Comparison of ENCODE assay signal across 13 cellular contexts in the genomic region with DNA sequence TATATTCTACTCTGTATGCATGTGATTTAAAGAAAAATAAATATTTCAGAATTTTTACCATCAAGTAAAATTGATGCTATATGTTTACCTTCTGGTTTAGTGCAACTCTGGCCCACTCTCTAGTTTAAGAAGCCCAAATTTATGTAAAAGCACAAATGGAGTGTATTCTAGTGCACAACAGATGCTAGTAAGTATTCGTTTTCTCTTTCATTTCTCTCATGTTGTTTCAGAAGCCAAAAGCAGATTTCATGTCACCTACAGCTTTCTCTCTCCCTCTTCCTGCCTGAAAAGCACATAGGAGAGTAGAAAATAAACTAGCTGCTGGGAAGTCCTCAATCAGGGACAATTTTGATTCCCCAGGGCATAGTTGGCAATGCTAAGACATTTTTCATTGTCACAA.
A peak's percentile ranks its signal among the peaks of the same experiment; 100 is the strongest.
DNase-seq lines count a peak whose midpoint lies in the region; ATAC-seq, FAIRE-seq and TF ChIP-seq lines count a peak whose summit lies in the region.
"Had no signal": no experiment of that assay in that cellular context is flagged by ENCODE, and none has a peak within 500 bp of the region (broad histone marks: within the 10 kb centered on the region; RNA-seq: fewer than 3 reads in every experiment).

No MANE protein-coding gene starts in this region.

- H3K4me1 Mint-ChIP-seq in HFFc6 (ENCODE audit: low read depth) = no peaks in the 10 kb centered on the region
- H3K4me1 Mint-ChIP-seq: activated naive CD8-positive, alpha-beta T cell treated with anti-CD3 and anti-CD28 coated beads for 36 hours had no signal

- 0% methylated on average over 1 of the region's 1 CpG for WGBS in GM12878 (ENCODE audit: insufficient coverage, insufficient replicate concordance, low lambda C conversion rate, missing lambda C conversion rate)

- POLR2A ChIA-PET in GM12878 (lab: Charles Lee) = no interaction called here

- H3K9me3 ChIP-seq in GM12878 (replicated peaks; ENCODE audit: control insufficient read depth, insufficient read depth, low read length) = no peaks in the 10 kb centered on the region
- H3K9me3 ChIP-seq: sigmoid colon had no signal

- no peak overlapping the region for H3K9ac ChIP-seq in GM12878 (ENCODE audit: control insufficient read depth, insufficient read depth, low read length)

- no peak overlapping the region for H3K4me3 Mint-ChIP-seq in HFFc6
- H3K4me3 Mint-ChIP-seq: activated naive CD8-positive, alpha-beta T cell treated with anti-CD3 and anti-CD28 coated beads for 36 hours had no signal

- H3K27ac ChIP-seq in GM12878 (ENCODE audit: control insufficient read depth, insufficient read depth) = peak overlapping the region; percentile 48
- H3K27ac ChIP-seq: C4-2B, sigmoid colon had no signal

- TF ChIP-seq CTCF in GM12878 (IDR thresholded peaks at IDR 0.05 in 2 of 3, conservative IDR thresholded peaks at IDR 0.05 in 1 of 3; ENCODE audit: control insufficient read depth in 2 of 3, extremely low read depth in 1 of 3, insufficient read depth in 1 of 3, low read depth in 3 of 3, low read length in 3 of 3) = no peak
- no peak for TF ChIP-seq CTCF in HFFc6 (IDR thresholded peaks at IDR 0.05)

- no peaks in the 10 kb centered on the region for H3K36me3 ChIP-seq in GM12878 (ENCODE audit: control insufficient read depth in 2 of 2, insufficient read depth in 2 of 2, low read length in 1 of 2)
- H3K36me3 ChIP-seq: sigmoid colon had no signal

- RAD21 ChIA-PET in GM12878 (lab: Charles Lee; ENCODE audit: unreplicated experiment) = no interaction called here

- no peak overlapping the region for H3K4me3 ChIP-seq in GM12878
- H3K4me3 ChIP-seq: sigmoid colon had no signal

- TF ChIP-seq POLR2A in GM12878 (IDR thresholded peaks at IDR 0.05; ENCODE audit: low read depth, low read length) = no peak

- intact Hi-C loops in GM12878 (cut with micrococcal nuclease; ENCODE audit: unreplicated experiment) (loop anchor here (10.0 kb wide), 1 partner anchor 349 kb away; no protein-coding TSS in a partner anchor), left ventricle myocardium superior (cut with micrococcal nuclease) (no loop called here)

- peak overlapping the region; percentile 54; the same call in 1 of the 2 replicates for H3K4me2 ChIP-seq in GM12878 (ENCODE audit: control insufficient read depth, insufficient read depth)

- H3K4me1 ChIP-seq in GM12878 (ENCODE audit: control insufficient read depth, insufficient read depth, low read length) = peaks cover 33% of the 10 kb centered on the region

- DNase-seq in GM12878 (ENCODE audit: low read depth, low spot score) (no peak), NCI-H1092 treated with DMSO at 0.1 percent for 48 hours (lab: John Stamatoyannopoulos, UW) (no peak), left ventricle myocardium superior (no peak), DMS114 treated with DMSO at 0.1 percent for 48 hours (lab: John Stamatoyannopoulos, UW; ENCODE audit: unreplicated experiment) (no peak), HFFc6 (no peak)
- DNase-seq: activated naive CD8-positive, alpha-beta T cell treated with anti-CD3 and anti-CD28 coated beads for 36 hours; NCI-H1048; sigmoid colon had no signal

- no peaks in the 10 kb centered on the region for H3K79me2 ChIP-seq in GM12878 (ENCODE audit: control insufficient read depth, insufficient read depth, low read length)

- no peak for TF ChIP-seq RAD21 in GM12878 (IDR thresholded peaks at IDR 0.05; ENCODE audit: insufficient read depth, low read depth, low read length)

- no peaks in the 10 kb centered on the region for H3K36me3 Mint-ChIP-seq in HFFc6 (ENCODE audit: low read depth)
- H3K36me3 Mint-ChIP-seq: activated naive CD8-positive, alpha-beta T cell treated with anti-CD3 and anti-CD28 coated beads for 36 hours had no signal

- no peaks in the 10 kb centered on the region for H4K20me1 ChIP-seq in GM12878 (ENCODE audit: control insufficient read depth, insufficient read depth)

- H3K27me3 Mint-ChIP-seq in HFFc6 (ENCODE audit: insufficient read depth) = no peaks in the 10 kb centered on the region; the same call in 1 of the 2 replicates

- peak; percentile 35 for FAIRE-seq in GM12878 (lab: Jason Lieb, UNC)
- FAIRE-seq: colon had no signal

- in situ Hi-C loops in GM12878 (cut with MboI) = no loop called here

- no peak overlapping the region for H2AFZ ChIP-seq in GM12878 (ENCODE audit: control insufficient read depth, low read depth, low read length)

- no peak for TF ChIP-seq EP300 in GM12878 (IDR thresholded peaks at IDR 0.05; ENCODE audit: borderline replicate concordance in 1 of 2, control insufficient read depth in 1 of 2, low read depth in 2 of 2, low read length in 2 of 2)

- CTCF ChIA-PET in GM12878 (lab: Yijun Ruan, JAX) = interaction anchor here (1.0 kb wide), 1 partner anchor 844 kb away, joined by 3 read pairs; no protein-coding TSS in a partner anchor

- H3K27me3 ChIP-seq in GM12878 (replicated peaks in 1 of 2; ENCODE audit: control insufficient read depth in 2 of 2, insufficient read depth in 2 of 2, low read length in 1 of 2) = no peaks in the 10 kb centered on the region
- H3K27me3 ChIP-seq: sigmoid colon had no signal

- H3K27ac Mint-ChIP-seq in HFFc6 = no peak overlapping the region
- H3K27ac Mint-ChIP-seq: activated naive CD8-positive, alpha-beta T cell treated with anti-CD3 and anti-CD28 coated beads for 36 hours had no signal

- peak; percentile 46 for ATAC-seq in GM19023 (IDR thresholded peaks at IDR 0.05; ENCODE audit: unreplicated experiment)
- ATAC-seq in GM21576 (IDR thresholded peaks at IDR 0.05; ENCODE audit: unreplicated experiment) = peak; percentile 76
- ATAC-seq in HG03064 (IDR thresholded peaks at IDR 0.05; ENCODE audit: low read depth, unreplicated experiment) = peak; percentile 59
- peak; percentile 50 for ATAC-seq in GM12878
- no peak for ATAC-seq in left ventricle myocardium superior

- BruUV-seq in GM12878 (replicated peaks; lab: Mats Ljungman, UMichigan) = no TSS peak

- peaks cover 48% of the 10 kb centered on the region for H3K9me3 Mint-ChIP-seq in HFFc6
- H3K9me3 Mint-ChIP-seq: activated naive CD8-positive, alpha-beta T cell treated with anti-CD3 and anti-CD28 coated beads for 36 hours had no signal

- SMC1A ChIA-PET in GM12878 (lab: Charles Lee; ENCODE audit: uncharacterized antibody, unreplicated experiment) = interaction anchor here (0.8 to 1.1 kb wide), 2 partner anchors 139 to 683 kb away, joined by 3 to 4 read pairs; no protein-coding TSS in a partner anchor

TF ChIP-seq in GM12878, 131 proteins besides CTCF, POLR2A, EP300 and RAD21 (continues in another document):
- no peak for TF ChIP-seq IKZF1 (conservative IDR thresholded peaks at IDR 0.05)
- no peak for TF ChIP-seq NR2C2 (IDR thresholded peaks at IDR 0.05; ENCODE audit: borderline replicate concordance, control insufficient read depth, insufficient read length, low read depth)
- no peak for TF ChIP-seq SUPT20H (IDR thresholded peaks at IDR 0.05; ENCODE audit: borderline replicate concordance, control insufficient read depth, low read depth, low read length)
- TF ChIP-seq RCOR1 (conservative IDR thresholded peaks at IDR 0.05; ENCODE audit: low read depth, low read length) = no peak
- TF ChIP-seq EZH2 (IDR thresholded peaks at IDR 0.05; ENCODE audit: borderline replicate concordance, control insufficient read depth, low read depth, low read length) = no peak
- TF ChIP-seq, protein P1, sequence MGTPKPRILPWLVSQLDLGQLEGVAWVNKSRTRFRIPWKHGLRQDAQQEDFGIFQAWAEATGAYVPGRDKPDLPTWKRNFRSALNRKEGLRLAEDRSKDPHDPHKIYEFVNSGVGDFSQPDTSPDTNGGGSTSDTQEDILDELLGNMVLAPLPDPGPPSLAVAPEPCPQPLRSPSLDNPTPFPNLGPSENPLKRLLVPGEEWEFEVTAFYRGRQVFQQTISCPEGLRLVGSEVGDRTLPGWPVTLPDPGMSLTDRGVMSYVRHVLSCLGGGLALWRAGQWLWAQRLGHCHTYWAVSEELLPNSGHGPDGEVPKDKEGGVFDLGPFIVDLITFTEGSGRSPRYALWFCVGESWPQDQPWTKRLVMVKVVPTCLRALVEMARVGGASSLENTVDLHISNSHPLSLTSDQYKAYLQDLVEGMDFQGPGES (IDR thresholded peaks at IDR 0.05) = no peak
- TF ChIP-seq ZBTB33 (IDR thresholded peaks at IDR 0.05) = no peak
- TF ChIP-seq YY1 (IDR thresholded peaks at IDR 0.05; ENCODE audit: low read depth, low read length) = no peak
